ENCODE assay signal across 1 cellular context in the genomic region with DNA sequence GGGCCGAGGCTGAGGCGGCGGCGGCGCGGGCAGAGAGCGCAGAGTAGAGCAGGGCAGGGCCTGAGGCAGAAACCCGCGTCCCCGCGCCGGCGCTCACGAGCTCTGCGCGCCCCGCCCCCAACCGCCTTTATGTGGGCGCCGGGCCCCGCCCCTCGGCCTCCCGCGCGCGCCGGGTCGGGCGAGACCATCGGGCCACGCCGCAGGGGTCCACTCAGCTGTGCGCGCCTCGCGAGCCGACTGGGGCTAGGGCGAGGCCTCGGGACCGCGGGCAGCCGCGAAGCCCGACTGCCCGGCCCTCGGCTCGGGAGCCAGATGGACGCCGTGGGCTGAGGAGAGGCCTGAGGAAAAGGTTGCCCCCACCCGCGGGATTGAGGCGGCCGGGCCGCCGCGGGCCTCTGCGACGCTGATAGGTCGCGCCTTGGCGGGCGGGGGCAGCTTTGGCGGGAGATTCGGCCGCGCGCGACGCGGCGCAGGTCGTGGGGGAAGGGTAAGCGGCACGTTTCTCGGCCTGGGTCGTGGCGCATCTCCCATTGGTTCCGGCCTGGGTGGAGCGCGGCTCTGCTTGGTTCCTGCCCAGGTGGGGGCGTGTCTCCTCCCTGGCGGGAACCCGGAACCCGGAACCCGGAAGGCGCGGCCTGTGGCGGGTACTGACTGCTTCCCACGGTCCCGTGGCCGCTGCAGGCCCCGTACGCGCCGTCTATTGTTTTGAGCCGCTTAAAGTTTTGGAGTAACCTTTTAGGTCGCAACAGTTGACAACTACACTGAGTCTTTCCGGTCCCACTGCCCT.
A peak's percentile ranks its signal among the peaks of the same experiment; 100 is the strongest.
TF ChIP-seq lines count a peak whose summit lies in the region.

A gene (minus strand): TSS at position 104 of the 787 bp plus-strand sequence. CDS start 131 bp downstream, outside the sequence.

TF ChIP-seq in K562, 482 proteins besides CTCF, POLR2A, EP300 and RAD21 (continued from another document and continues in another):
- TF ChIP-seq SRSF1 (IDR thresholded peaks at IDR 0.05; ENCODE audit: low read depth, low read length) (no peak), SRSF3 (IDR thresholded peaks at IDR 0.05; ENCODE audit: insufficient read depth, low read length) (no peak), ARNT (IDR thresholded peaks at IDR 0.05) (no peak), ZNF785 (CRISPR knock-in tag; IDR thresholded peaks at IDR 0.05) (no peak), ZKSCAN8 (CRISPR knock-in tag; IDR thresholded peaks at IDR 0.05) (no peak), PCBP1 (IDR thresholded peaks at IDR 0.05; ENCODE audit: low read depth, low read length, poor library complexity, severe bottlenecking) (peak; percentile 86), WHSC1 (IDR thresholded peaks at IDR 0.05; ENCODE audit: low read length) (no peak), CSDE1 (IDR thresholded peaks at IDR 0.05) (no peak; a peak in 1 of 4 replicates), MCM2 (IDR thresholded peaks at IDR 0.05; ENCODE audit: low read depth) (no peak), DACH1 (IDR thresholded peaks at IDR 0.05; ENCODE audit: partially characterized antibody) (no peak), HOXB6 (CRISPR knock-in tag; IDR thresholded peaks at IDR 0.05; ENCODE audit: borderline replicate concordance) (no peak), CCNT2 (IDR thresholded peaks at IDR 0.05; ENCODE audit: borderline replicate concordance, extremely low read depth, insufficient read length, low read depth, low read length) (peak; percentile 97), NFE2 (IDR thresholded peaks at IDR 0.05; ENCODE audit: low read depth) (no peak), FOXA1 (IDR thresholded peaks at IDR 0.05; ENCODE audit: borderline replicate concordance) (no peak), YBX1 (IDR thresholded peaks at IDR 0.05) (no peak), NFRKB (IDR thresholded peaks at IDR 0.05; ENCODE audit: low read depth) (no peak; the same call in 1 of the 2 replicates), U2AF1 (optimal IDR thresholded peaks at IDR 0.05; ENCODE audit: low read depth, low read length) (peak; percentile 59), MBD2 (IDR thresholded peaks at IDR 0.05; ENCODE audit: borderline replicate concordance, low read depth) (no peak; the same call in none of the 2 replicates), RB1 (IDR thresholded peaks at IDR 0.05; ENCODE audit: low read depth) (peak; percentile 99), MAFK (IDR thresholded peaks at IDR 0.05; ENCODE audit: low read length) (no peak), PCBP2 (IDR thresholded peaks at IDR 0.05; ENCODE audit: low read depth, low read length, poor library complexity, severe bottlenecking) (no peak), MTA2 (IDR thresholded peaks at IDR 0.05; ENCODE audit: low read depth) (no peak), POLR2AphosphoS5 (IDR thresholded peaks at IDR 0.05; ENCODE audit: control insufficient read depth, insufficient read depth, low read depth, low read length) (peak; percentile 71), ARID1B (IDR thresholded peaks at IDR 0.05) (no peak), NFXL1 (CRISPR knock-in tag; IDR thresholded peaks at IDR 0.05) (no peak), GTF2A2 (tag; IDR thresholded peaks at IDR 0.05) (peak; percentile 83; the same call in 1 of the 2 replicates), SIRT6 (IDR thresholded peaks at IDR 0.05; ENCODE audit: low read depth, low read length) (no peak), ETV5 (CRISPR knock-in tag; IDR thresholded peaks at IDR 0.05; ENCODE audit: low read depth) (no peak), SMAD2 (IDR thresholded peaks at IDR 0.05; ENCODE audit: low read depth, low read length) (no peak), ZC3H8 (IDR thresholded peaks at IDR 0.05) (no peak), POLR2B (IDR thresholded peaks at IDR 0.05; ENCODE audit: low read depth, partially characterized antibody) (peak; percentile 75), SAFB2 (IDR thresholded peaks at IDR 0.05; ENCODE audit: borderline replicate concordance, low read depth, low read length, severe bottlenecking) (no peak), HIVEP1 (CRISPR knock-in tag; IDR thresholded peaks at IDR 0.05) (no peak), RBM15 (IDR thresholded peaks at IDR 0.05; ENCODE audit: insufficient read depth, low read length) (no peak), PPARD (CRISPR knock-in tag; IDR thresholded peaks at IDR 0.05) (no peak), MEIS2 (IDR thresholded peaks at IDR 0.05; ENCODE audit: partially characterized antibody) (peak; percentile 5), SIX5 (IDR thresholded peaks at IDR 0.05; ENCODE audit: borderline replicate concordance in 1 of 2, insufficient read depth in 1 of 2, low read depth in 1 of 2, low read length in 2 of 2) (peak; percentile 4 to 42; a peak in 1 of 4 replicates), CREM (IDR thresholded peaks at IDR 0.05; ENCODE audit: low read depth) (peak; percentile 91), MAFG (tag; conservative IDR thresholded peaks at IDR 0.05) (no peak), POU5F1 (IDR thresholded peaks at IDR 0.05; ENCODE audit: borderline replicate concordance, low read depth, low read length, partially characterized antibody) (no peak), ZNF224 (CRISPR knock-in tag; IDR thresholded peaks at IDR 0.05) (no peak; the same call in 1 of the 2 replicates), NFIC (IDR thresholded peaks at IDR 0.05) (peak; percentile 80), ZNF780A (CRISPR knock-in tag; IDR thresholded peaks at IDR 0.05) (no peak), BRCA1 (IDR thresholded peaks at IDR 0.05) (no peak), BRCA1 (CRISPR knock-in tag; IDR thresholded peaks at IDR 0.05) (no peak), SP2 (IDR thresholded peaks at IDR 0.05; ENCODE audit: extremely low read depth, low read depth, low read length, poor library complexity, severe bottlenecking) (no peak), KLF10 (CRISPR knock-in tag; IDR thresholded peaks at IDR 0.05) (no peak), CHD4 (IDR thresholded peaks at IDR 0.05; ENCODE audit: insufficient read depth, insufficient replicate concordance, low read depth, low read length, poor library complexity, severe bottlenecking) (no peak)
- TF ChIP-seq, protein P1, sequence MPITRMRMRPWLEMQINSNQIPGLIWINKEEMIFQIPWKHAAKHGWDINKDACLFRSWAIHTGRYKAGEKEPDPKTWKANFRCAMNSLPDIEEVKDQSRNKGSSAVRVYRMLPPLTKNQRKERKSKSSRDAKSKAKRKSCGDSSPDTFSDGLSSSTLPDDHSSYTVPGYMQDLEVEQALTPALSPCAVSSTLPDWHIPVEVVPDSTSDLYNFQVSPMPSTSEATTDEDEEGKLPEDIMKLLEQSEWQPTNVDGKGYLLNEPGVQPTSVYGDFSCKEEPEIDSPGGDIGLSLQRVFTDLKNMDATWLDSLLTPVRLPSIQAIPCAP (CRISPR knock-in tag; IDR thresholded peaks at IDR 0.05; ENCODE audit: borderline replicate concordance) = peak; percentile 66; the same call in 1 of the 2 replicates
- TF ChIP-seq, protein P2, sequence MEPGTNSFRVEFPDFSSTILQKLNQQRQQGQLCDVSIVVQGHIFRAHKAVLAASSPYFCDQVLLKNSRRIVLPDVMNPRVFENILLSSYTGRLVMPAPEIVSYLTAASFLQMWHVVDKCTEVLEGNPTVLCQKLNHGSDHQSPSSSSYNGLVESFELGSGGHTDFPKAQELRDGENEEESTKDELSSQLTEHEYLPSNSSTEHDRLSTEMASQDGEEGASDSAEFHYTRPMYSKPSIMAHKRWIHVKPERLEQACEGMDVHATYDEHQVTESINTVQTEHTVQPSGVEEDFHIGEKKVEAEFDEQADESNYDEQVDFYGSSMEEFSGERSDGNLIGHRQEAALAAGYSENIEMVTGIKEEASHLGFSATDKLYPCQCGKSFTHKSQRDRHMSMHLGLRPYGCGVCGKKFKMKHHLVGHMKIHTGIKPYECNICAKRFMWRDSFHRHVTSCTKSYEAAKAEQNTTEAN (CRISPR knock-in tag; IDR thresholded peaks at IDR 0.05) = peak; percentile 84; the same call in 1 of the 2 replicates
- TF ChIP-seq, protein P3, sequence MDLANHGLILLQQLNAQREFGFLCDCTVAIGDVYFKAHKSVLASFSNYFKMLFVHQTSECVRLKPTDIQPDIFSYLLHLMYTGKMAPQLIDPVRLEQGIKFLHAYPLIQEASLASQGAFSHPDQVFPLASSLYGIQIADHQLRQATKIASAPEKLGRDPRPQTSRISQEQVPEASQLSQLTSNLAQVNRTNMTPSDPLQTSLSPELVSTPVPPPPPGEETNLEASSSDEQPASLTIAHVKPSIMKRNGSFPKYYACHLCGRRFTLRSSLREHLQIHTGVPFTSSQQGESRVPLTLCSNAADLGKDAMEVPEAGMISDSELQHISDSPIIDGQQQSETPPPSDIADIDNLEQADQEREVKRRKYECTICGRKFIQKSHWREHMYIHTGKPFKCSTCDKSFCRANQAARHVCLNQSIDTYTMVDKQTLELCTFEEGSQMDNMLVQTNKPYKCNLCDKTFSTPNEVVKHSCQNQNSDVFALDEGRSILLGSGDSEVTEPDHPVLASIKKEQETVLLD (IDR thresholded peaks at IDR 0.05) = peak; percentile 49; the same call in 1 of the 2 replicates
- TF ChIP-seq, protein P4, sequence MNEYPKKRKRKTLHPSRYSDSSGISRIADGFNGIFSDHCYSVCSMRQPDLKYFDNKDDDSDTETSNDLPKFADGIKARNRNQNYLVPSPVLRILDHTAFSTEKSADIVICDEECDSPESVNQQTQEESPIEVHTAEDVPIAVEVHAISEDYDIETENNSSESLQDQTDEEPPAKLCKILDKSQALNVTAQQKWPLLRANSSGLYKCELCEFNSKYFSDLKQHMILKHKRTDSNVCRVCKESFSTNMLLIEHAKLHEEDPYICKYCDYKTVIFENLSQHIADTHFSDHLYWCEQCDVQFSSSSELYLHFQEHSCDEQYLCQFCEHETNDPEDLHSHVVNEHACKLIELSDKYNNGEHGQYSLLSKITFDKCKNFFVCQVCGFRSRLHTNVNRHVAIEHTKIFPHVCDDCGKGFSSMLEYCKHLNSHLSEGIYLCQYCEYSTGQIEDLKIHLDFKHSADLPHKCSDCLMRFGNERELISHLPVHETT (CRISPR knock-in tag; conservative IDR thresholded peaks at IDR 0.05 in 1 of 2, IDR thresholded peaks at IDR 0.05 in 1 of 2) = peak in 1 of 2 experiments; percentile 85; a peak in 2 of 4 replicates
- TF ChIP-seq, protein P5, sequence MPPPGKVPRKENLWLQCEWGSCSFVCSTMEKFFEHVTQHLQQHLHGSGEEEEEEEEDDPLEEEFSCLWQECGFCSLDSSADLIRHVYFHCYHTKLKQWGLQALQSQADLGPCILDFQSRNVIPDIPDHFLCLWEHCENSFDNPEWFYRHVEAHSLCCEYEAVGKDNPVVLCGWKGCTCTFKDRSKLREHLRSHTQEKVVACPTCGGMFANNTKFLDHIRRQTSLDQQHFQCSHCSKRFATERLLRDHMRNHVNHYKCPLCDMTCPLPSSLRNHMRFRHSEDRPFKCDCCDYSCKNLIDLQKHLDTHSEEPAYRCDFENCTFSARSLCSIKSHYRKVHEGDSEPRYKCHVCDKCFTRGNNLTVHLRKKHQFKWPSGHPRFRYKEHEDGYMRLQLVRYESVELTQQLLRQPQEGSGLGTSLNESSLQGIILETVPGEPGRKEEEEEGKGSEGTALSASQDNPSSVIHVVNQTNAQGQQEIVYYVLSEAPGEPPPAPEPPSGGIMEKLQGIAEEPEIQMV (tag; conservative IDR thresholded peaks at IDR 0.05; ENCODE audit: low read depth) = no peak
- TF ChIP-seq, protein P6, sequence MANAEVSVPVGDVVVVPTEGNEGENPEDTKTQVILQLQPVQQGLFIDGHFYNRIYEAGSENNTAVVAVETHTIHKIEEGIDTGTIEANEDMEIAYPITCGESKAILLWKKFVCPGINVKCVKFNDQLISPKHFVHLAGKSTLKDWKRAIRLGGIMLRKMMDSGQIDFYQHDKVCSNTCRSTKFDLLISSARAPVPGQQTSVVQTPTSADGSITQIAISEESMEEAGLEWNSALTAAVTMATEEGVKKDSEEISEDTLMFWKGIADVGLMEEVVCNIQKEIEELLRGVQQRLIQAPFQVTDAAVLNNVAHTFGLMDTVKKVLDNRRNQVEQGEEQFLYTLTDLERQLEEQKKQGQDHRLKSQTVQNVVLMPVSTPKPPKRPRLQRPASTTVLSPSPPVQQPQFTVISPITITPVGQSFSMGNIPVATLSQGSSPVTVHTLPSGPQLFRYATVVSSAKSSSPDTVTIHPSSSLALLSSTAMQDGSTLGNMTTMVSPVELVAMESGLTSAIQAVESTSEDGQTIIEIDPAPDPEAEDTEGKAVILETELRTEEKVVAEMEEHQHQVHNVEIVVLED (CRISPR knock-in tag; IDR thresholded peaks at IDR 0.05) = peak; percentile 77
- TF ChIP-seq, protein P7, sequence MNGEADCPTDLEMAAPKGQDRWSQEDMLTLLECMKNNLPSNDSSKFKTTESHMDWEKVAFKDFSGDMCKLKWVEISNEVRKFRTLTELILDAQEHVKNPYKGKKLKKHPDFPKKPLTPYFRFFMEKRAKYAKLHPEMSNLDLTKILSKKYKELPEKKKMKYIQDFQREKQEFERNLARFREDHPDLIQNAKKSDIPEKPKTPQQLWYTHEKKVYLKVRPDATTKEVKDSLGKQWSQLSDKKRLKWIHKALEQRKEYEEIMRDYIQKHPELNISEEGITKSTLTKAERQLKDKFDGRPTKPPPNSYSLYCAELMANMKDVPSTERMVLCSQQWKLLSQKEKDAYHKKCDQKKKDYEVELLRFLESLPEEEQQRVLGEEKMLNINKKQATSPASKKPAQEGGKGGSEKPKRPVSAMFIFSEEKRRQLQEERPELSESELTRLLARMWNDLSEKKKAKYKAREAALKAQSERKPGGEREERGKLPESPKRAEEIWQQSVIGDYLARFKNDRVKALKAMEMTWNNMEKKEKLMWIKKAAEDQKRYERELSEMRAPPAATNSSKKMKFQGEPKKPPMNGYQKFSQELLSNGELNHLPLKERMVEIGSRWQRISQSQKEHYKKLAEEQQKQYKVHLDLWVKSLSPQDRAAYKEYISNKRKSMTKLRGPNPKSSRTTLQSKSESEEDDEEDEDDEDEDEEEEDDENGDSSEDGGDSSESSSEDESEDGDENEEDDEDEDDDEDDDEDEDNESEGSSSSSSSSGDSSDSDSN (IDR thresholded peaks at IDR 0.05; ENCODE audit: borderline replicate concordance in 1 of 2, low read depth in 2 of 2, low read length in 2 of 2) = no peak
- TF ChIP-seq, protein P8, sequence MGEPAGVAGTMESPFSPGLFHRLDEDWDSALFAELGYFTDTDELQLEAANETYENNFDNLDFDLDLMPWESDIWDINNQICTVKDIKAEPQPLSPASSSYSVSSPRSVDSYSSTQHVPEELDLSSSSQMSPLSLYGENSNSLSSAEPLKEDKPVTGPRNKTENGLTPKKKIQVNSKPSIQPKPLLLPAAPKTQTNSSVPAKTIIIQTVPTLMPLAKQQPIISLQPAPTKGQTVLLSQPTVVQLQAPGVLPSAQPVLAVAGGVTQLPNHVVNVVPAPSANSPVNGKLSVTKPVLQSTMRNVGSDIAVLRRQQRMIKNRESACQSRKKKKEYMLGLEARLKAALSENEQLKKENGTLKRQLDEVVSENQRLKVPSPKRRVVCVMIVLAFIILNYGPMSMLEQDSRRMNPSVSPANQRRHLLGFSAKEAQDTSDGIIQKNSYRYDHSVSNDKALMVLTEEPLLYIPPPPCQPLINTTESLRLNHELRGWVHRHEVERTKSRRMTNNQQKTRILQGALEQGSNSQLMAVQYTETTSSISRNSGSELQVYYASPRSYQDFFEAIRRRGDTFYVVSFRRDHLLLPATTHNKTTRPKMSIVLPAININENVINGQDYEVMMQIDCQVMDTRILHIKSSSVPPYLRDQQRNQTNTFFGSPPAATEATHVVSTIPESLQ (CRISPR knock-in tag; IDR thresholded peaks at IDR 0.05) = peak; percentile 99
